19 cellular contexts compared by ENCODE assay signal in the genomic region with DNA sequence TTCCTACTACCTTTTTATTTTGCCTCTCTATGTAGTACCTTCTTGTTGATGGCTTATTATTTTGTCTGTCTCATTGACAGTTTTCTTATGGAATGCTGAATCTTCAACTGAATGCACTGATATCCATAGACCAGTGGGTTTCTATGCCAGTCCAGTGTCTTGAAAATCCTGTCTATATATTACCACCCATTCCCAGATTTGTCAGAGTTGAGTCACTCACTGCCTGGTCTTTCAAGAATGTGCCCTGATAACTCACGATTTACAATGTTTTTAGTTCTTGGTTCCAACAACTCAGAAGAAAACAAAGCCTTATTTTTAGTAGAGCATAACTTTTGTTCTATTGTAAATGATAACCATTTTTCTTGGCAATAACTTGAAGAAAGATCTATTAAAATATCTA.
DNase-seq lines count a peak whose midpoint lies in the region; ATAC-seq, FAIRE-seq and TF ChIP-seq lines count a peak whose summit lies in the region.
"Had no signal": no experiment of that assay in that cellular context is flagged by ENCODE, and none has a peak within 500 bp of the region (broad histone marks: within the 10 kb centered on the region; RNA-seq: fewer than 3 reads in every experiment).

No MANE protein-coding gene starts in this region.

- peak; percentile 58 for DNase-seq in GM04503 (ENCODE audit: low read depth)
- peak in 1 of 2 experiments; percentile 60 for DNase-seq in SJSA1 (ENCODE audit: low read depth in 1 of 2, low spot score in 2 of 2)
- DNase-seq in foreskin fibroblast, result peak; percentile 70 to 77
- DNase-seq in urothelium cell line (ENCODE audit: low spot score), result peak; percentile 12
- no peak for DNase-seq in CD1c-positive myeloid dendritic cell (ENCODE audit: extremely low spot score)
- no peak for DNase-seq in DMS 273 treated with DMSO at 0.1 percent for 48 hours (lab: John Stamatoyannopoulos, UW)
- DNase-seq: activated CD4-positive, alpha-beta T cell treated with anti-CD3 and anti-CD28 coated beads, Interleukin-2, amount 10 ng/mL, durations not matched to agents 7 days and 5 days; activated gamma-delta T cell treated with Interleukin-2 at 50 U/mL for 16 hours; aorta; C1 segment of cervical spinal cord; left ventricle myocardium superior; NCI-H1694; stimulated activated CD4-positive, alpha-beta T cell treated with anti-CD3 and anti-CD28 coated beads, Interleukin-2, amount 100 ng/mL, for 48 hours; T-helper 1 cell; uterus had no signal

- H3K4me1 ChIP-seq in SJSA1 (replicated peaks), result peaks cover 34% of the 10 kb centered on the region
- H3K4me1 ChIP-seq: uterus had no signal

- H3K9me3 ChIP-seq in SJSA1 (replicated peaks), result no peaks in the 10 kb centered on the region
- H3K9me3 ChIP-seq: uterus had no signal

- no peaks in the 10 kb centered on the region for H3K27me3 ChIP-seq in SJSA1 (replicated peaks)

- H3K4me3 ChIP-seq in SJSA1 (no peak overlapping the region), foreskin fibroblast (ENCODE audit: low read depth in 1 of 2, low read length in 2 of 2) (no peak overlapping the region)
- H3K4me3 ChIP-seq: uterus had no signal

- TF ChIP-seq CTCF in foreskin fibroblast (IDR thresholded peaks at IDR 0.05; ENCODE audit: low read depth, low read length), result no peak

- ATAC-seq in GM21381 (IDR thresholded peaks at IDR 0.05; ENCODE audit: unreplicated experiment), result no peak
- ATAC-seq: left ventricle myocardium superior, Right ventricle myocardium inferior had no signal

- no peaks in the 10 kb centered on the region for H3K36me3 ChIP-seq in SJSA1
- H3K36me3 ChIP-seq: uterus had no signal

- H3K27ac ChIP-seq in SJSA1, result peak overlapping the region; percentile 76
- H3K27ac ChIP-seq: uterus had no signal

- FAIRE-seq in urothelium cell line (lab: Jason Lieb, UNC), result no peak
- FAIRE-seq: colon, endometrium had no signal

Comparison
In these comparisons a context has a peak if more than half of its experiments do, and no peak if none do; other contexts are left out.
1. DNase-seq: peak in GM04503 (single experiment), foreskin fibroblast (2 of 2) and urothelium cell line (single experiment); none in CD1c-positive myeloid dendritic cell (single experiment) and DMS 273 treated with DMSO at 0.1 percent for 48 hours (single experiment).